10 cellular contexts compared by ENCODE assay signal in genomic region chr3:86991840-86992430, GRCh38. TPM values are rescaled to one million over a fixed set of nuclear protein-coding genes. Genes with fewer than 3 reads are reported as not detected.
DNase-seq lines count a peak whose midpoint lies in the region; ATAC-seq and TF ChIP-seq lines count a peak whose summit lies in the region.
"Had no signal": no experiment of that assay in that cellular context is flagged by ENCODE, and none has a peak within 500 bp of the region (broad histone marks: within the 10 kb centered on the region; RNA-seq: fewer than 3 reads in every experiment).

No MANE protein-coding gene starts in this region.

- H4K20me1 ChIP-seq in BLaER1, result no peaks in the 10 kb centered on the region

- intact Hi-C loops in prostate gland (cut with DNase I) (no loop called here), adrenal gland (cut with DNase I) (no loop called here)
- intact Hi-C loops in activated CD4-positive, alpha-beta T cell treated with anti-CD3 and anti-CD28 coated beads for 36 hours (cut with DNase I, micrococcal nuclease), result no loop called here

- TF ChIP-seq POLR2A in prostate gland (IDR thresholded peaks at IDR 0.05) (no peak), adrenal gland (IDR thresholded peaks at IDR 0.05) (no peak)

- WGBS in prostate gland, result 37% methylated on average over 8 of the region's 8 CpGs
- 64 to 68% (median 66%) methylated on average over 8 of the region's 8 CpGs for WGBS in adrenal gland, 4 donors

- peaks cover 5% of the 10 kb centered on the region for H3K4me1 Mint-ChIP-seq in activated CD4-positive, alpha-beta T cell treated with anti-CD3 and anti-CD28 coated beads for 36 hours

- H3K4me1 ChIP-seq in BLaER1 (no peaks in the 10 kb centered on the region), prostate gland (replicated peaks) (no peaks in the 10 kb centered on the region), adrenal gland (replicated peaks in 1 of 2) (no peaks in the 10 kb centered on the region)

- H3K27ac Mint-ChIP-seq in activated CD4-positive, alpha-beta T cell treated with anti-CD3 and anti-CD28 coated beads for 36 hours, result no peak overlapping the region

- ATAC-seq in GM21390 (IDR thresholded peaks at IDR 0.05; ENCODE audit: unreplicated experiment), result no peak
- ATAC-seq in activated CD4-positive, alpha-beta T cell treated with anti-CD3 and anti-CD28 coated beads for 36 hours, result no peak

- H3K4me3 Mint-ChIP-seq in activated CD4-positive, alpha-beta T cell treated with anti-CD3 and anti-CD28 coated beads for 36 hours, result no peak overlapping the region

- CTCF ChIA-PET in activated CD4-positive, alpha-beta T cell treated with anti-CD3 and anti-CD28 coated beads for 36 hours (lab: Charles Lee), result no interaction called here

- DNase-seq in SK-N-MC (ENCODE audit: low read depth, low spot score), result no peak
- peak in 1 of 2 donors; percentile 56 for DNase-seq in foreskin fibroblast
- DNase-seq in prostate gland (ENCODE audit: low spot score), result no peak
- DNase-seq in adrenal gland, result no peak
- DNase-seq in D341Med (ENCODE audit: low spot score), result no peak
- no peak for DNase-seq in activated CD4-positive, alpha-beta T cell treated with anti-CD3 and anti-CD28 coated beads for 36 hours
- DNase-seq: NCI-H446, T-helper 2 cell had no signal

- H3K9ac ChIP-seq in BLaER1 (no peak overlapping the region), SK-N-MC (ENCODE audit: insufficient read length) (peak overlapping the region; percentile 38)

- peaks cover 7% of the 10 kb centered on the region for H3K9me3 ChIP-seq in BLaER1
- no peaks in the 10 kb centered on the region for H3K9me3 ChIP-seq in SK-N-MC (ENCODE audit: low read depth, low read length)
- H3K9me3 ChIP-seq in prostate gland, result no peaks in the 10 kb centered on the region
- H3K9me3 ChIP-seq in adrenal gland (replicated peaks in 1 of 3), result no peaks in the 10 kb centered on the region

- peak overlapping the region; percentile 66; the same call in 1 of the 2 replicates for H3K4me3 ChIP-seq in BLaER1
- peak overlapping the region; percentile 87 for H3K4me3 ChIP-seq in SK-N-MC
- peak overlapping the region; percentile 91 to 99 for H3K4me3 ChIP-seq in foreskin fibroblast (ENCODE audit: low read depth in 1 of 2, low read length in 2 of 2)
- peak overlapping the region; percentile 71 to 73 for H3K4me3 ChIP-seq in prostate gland
- peak overlapping the region in 1 of 4 donors; percentile 67 for H3K4me3 ChIP-seq in adrenal gland

- H3K36me3 Mint-ChIP-seq in activated CD4-positive, alpha-beta T cell treated with anti-CD3 and anti-CD28 coated beads for 36 hours (ENCODE audit: low read depth), result no peaks in the 10 kb centered on the region

- POLR2A ChIA-PET in activated CD4-positive, alpha-beta T cell treated with anti-CD3 and anti-CD28 coated beads for 36 hours (lab: Charles Lee), result no interaction called here

- H3K4me2 ChIP-seq in BLaER1, result peak overlapping the region; percentile 86

- peaks cover 23% of the 10 kb centered on the region for H3K27me3 Mint-ChIP-seq in activated CD4-positive, alpha-beta T cell treated with anti-CD3 and anti-CD28 coated beads for 36 hours

- peaks cover 21% of the 10 kb centered on the region for H3K27me3 ChIP-seq in BLaER1
- H3K27me3 ChIP-seq in prostate gland (replicated peaks; ENCODE audit: insufficient read depth), result no peaks in the 10 kb centered on the region
- peaks cover 16% of the 10 kb centered on the region for H3K27me3 ChIP-seq in adrenal gland

- no peaks in the 10 kb centered on the region for H3K36me3 ChIP-seq in BLaER1
- no peaks in the 10 kb centered on the region for H3K36me3 ChIP-seq in SK-N-MC (ENCODE audit: insufficient read depth, low read length)
- H3K36me3 ChIP-seq in prostate gland, result no peaks in the 10 kb centered on the region
- no peaks in the 10 kb centered on the region for H3K36me3 ChIP-seq in adrenal gland (replicated peaks in 1 of 2)

- H3K27ac ChIP-seq in BLaER1 (no peak overlapping the region), SK-N-MC (peak overlapping the region; percentile 21; the same call in 1 of the 2 replicates), prostate gland (peak overlapping the region; percentile 88 to 91), adrenal gland (peak overlapping the region in 1 of 5 donors; percentile 38)

- no peaks in the 10 kb centered on the region for H3K9me3 Mint-ChIP-seq in activated CD4-positive, alpha-beta T cell treated with anti-CD3 and anti-CD28 coated beads for 36 hours (ENCODE audit: low read depth)

- TF ChIP-seq CTCF in foreskin fibroblast (IDR thresholded peaks at IDR 0.05; ENCODE audit: low read depth, low read length) (no peak), prostate gland (IDR thresholded peaks at IDR 0.05) (no peak), adrenal gland (IDR thresholded peaks at IDR 0.05) (no peak)

RNA-seq across cellular contexts. Expression of gene VGLL3, which starts 1.0 kb away (rescaled TPM):
- total RNA-seq in prostate gland (10 to 100 TPM; 44.4 to 55.5 TPM), adrenal gland (10 to 100 TPM in 1 of 8 donors, 1 to 10 TPM in 7; 2.4 to 20.5 (median 5.5) TPM)
- polyA plus RNA-seq in adrenal gland, result 1 to 10 TPM; 1.5 to 3.6 (median 1.5) TPM
- total RNA-seq in activated CD4-positive, alpha-beta T cell treated with anti-CD3 and anti-CD28 coated beads for 36 hours, result not detected
